Comparison of ENCODE assay signal across 1 cellular context in the genomic region with DNA sequence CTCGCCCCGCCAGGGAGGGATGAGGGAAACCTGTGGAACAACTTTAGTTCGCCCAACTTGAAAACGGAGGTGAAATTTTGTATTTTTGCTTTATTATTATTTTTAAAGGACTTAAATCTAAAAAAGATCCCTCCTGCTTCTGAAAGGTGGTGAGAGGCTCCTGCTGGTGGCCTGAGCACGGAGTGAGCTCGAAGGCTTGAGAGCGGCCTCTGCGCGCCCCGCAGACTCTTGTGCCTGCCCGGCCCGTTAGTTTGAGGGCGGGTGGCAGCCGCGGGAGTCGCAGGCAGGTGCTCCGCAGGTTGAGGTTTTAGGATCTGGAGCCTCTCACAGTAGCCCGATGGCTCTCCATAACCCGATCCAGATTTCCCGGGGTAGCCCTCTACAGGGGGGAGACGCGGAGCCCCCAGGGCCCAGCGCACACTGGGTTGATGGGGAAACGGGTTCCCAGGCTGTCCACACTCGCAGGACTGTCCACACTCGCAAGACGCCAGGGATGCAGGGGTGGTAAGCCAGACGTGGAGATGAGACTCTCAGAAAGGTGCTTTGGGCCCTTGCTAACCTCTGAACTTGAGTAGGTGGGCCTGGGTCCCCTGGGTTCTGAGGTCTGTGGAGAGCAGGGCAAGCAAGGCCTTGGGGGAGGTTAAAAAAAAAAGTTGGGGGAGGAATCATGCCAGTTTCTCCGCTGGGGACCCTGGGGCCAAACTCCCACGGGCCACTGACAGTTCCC.
A peak's percentile ranks its signal among the peaks of the same experiment; 100 is the strongest.
TF ChIP-seq lines count a peak whose summit lies in the region.

No MANE protein-coding gene starts in this region.

TF ChIP-seq in HEK293, 187 proteins besides CTCF, POLR2A, EP300 and RAD21 (continued from another document):
- TF ChIP-seq, protein P1, sequence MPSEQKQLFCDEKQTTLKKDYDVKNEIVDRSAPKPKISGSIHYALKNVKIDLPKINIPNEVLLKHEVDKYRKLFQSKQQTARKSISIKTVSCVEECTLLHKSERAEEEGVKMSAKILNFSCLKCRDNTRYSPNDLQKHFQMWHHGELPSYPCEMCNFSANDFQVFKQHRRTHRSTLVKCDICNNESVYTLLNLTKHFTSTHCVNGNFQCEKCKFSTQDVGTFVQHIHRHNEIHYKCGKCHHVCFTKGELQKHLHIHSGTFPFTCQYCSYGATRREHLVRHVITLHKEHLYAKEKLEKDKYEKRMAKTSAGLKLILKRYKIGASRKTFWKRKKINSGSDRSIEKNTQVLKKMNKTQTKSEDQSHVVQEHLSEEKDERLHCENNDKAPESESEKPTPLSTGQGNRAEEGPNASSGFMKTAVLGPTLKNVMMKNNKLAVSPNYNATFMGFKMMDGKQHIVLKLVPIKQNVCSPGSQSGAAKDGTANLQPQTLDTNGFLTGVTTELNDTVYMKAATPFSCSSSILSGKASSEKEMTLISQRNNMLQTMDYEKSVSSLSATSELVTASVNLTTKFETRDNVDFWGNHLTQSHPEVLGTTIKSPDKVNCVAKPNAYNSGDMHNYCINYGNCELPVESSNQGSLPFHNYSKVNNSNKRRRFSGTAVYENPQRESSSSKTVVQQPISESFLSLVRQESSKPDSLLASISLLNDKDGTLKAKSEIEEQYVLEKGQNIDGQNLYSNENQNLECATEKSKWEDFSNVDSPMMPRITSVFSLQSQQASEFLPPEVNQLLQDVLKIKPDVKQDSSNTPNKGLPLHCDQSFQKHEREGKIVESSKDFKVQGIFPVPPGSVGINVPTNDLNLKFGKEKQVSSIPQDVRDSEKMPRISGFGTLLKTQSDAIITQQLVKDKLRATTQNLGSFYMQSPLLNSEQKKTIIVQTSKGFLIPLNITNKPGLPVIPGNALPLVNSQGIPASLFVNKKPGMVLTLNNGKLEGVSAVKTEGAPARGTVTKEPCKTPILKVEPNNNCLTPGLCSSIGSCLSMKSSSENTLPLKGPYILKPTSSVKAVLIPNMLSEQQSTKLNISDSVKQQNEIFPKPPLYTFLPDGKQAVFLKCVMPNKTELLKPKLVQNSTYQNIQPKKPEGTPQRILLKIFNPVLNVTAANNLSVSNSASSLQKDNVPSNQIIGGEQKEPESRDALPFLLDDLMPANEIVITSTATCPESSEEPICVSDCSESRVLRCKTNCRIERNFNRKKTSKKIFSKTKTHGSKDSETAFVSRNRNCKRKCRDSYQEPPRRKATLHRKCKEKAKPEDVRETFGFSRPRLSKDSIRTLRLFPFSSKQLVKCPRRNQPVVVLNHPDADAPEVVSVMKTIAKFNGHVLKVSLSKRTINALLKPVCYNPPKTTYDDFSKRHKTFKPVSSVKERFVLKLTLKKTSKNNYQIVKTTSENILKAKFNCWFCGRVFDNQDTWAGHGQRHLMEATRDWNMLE (tag by site-specific recombination; conservative IDR thresholded peaks at IDR 0.05; ENCODE audit: low read depth): no peak
- TF ChIP-seq, protein P2, sequence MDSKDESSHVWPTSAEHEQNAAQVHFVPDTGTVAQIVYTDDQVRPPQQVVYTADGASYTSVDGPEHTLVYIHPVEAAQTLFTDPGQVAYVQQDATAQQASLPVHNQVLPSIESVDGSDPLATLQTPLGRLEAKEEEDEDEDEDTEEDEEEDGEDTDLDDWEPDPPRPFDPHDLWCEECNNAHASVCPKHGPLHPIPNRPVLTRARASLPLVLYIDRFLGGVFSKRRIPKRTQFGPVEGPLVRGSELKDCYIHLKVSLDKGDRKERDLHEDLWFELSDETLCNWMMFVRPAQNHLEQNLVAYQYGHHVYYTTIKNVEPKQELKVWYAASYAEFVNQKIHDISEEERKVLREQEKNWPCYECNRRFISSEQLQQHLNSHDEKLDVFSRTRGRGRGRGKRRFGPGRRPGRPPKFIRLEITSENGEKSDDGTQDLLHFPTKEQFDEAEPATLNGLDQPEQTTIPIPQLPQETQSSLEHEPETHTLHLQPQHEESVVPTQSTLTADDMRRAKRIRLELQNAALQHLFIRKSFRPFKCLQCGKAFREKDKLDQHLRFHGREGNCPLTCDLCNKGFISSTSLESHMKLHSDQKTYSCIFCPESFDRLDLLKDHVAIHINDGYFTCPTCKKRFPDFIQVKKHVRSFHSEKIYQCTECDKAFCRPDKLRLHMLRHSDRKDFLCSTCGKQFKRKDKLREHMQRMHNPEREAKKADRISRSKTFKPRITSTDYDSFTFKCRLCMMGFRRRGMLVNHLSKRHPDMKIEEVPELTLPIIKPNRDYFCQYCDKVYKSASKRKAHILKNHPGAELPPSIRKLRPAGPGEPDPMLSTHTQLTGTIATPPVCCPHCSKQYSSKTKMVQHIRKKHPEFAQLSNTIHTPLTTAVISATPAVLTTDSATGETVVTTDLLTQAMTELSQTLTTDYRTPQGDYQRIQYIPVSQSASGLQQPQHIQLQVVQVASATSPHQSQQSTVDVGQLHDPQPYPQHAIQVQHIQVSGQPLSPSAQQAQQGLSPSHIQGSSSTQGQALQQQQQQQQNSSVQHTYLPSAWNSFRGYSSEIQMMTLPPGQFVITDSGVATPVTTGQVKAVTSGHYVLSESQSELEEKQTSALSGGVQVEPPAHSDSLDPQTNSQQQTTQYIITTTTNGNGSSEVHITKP (tag by site-specific recombination; IDR thresholded peaks at IDR 0.05): peak; percentile 88
- no peak for TF ChIP-seq YY1 (tag by site-specific recombination; IDR thresholded peaks at IDR 0.05)
